8 cellular contexts compared by ENCODE assay signal in genomic region chr19:43754562-43755255, GRCh38. TPM values are rescaled to one million over a fixed set of nuclear protein-coding genes. Genes with fewer than 3 reads are reported as not detected.
DNase-seq lines count a peak whose midpoint lies in the region; ATAC-seq, FAIRE-seq and TF ChIP-seq lines count a peak whose summit lies in the region.

SMG9 (minus strand) TSS chr19:43754962; CDS start chr19:43750741, 4,221 bp downstream.

- H3K9ac ChIP-seq in adipocyte (ENCODE audit: low read length) (peak within 1 kb of the TSS; percentile 98), trophoblast cell (ENCODE audit: low read length) (peak within 1 kb of the TSS; percentile 100)

- peak in 2 of 5 experiments; percentile 19 to 32 for TF ChIP-seq CTCF in tibial nerve (IDR thresholded peaks at IDR 0.05)

- H2AFZ ChIP-seq in trophoblast cell (ENCODE audit: insufficient read depth, low read length, poor library complexity), result peak within 1 kb of the TSS; percentile 79

- H3K9me3 ChIP-seq in adipocyte (ENCODE audit: control insufficient read depth, low read length) (no peaks in the 10 kb centered on the region), trophoblast cell (ENCODE audit: insufficient read depth, low read depth, low read length) (no peaks in the 10 kb centered on the region), tibial nerve (no peaks in the 10 kb centered on the region)

- peak within 1 kb of the TSS; percentile 81 for H3K4me2 ChIP-seq in trophoblast cell (ENCODE audit: low read length)

- H3K14ac ChIP-seq in trophoblast cell (ENCODE audit: low read length), result peak within 1 kb of the TSS; percentile 98

- H3K23ac ChIP-seq in trophoblast cell (ENCODE audit: low read length), result no peak within 1 kb of the TSS

- H3K4me3 ChIP-seq in adipocyte (ENCODE audit: low read length) (peak within 1 kb of the TSS; percentile 93), trophoblast cell (ENCODE audit: low read depth, low read length) (peak within 1 kb of the TSS; percentile 94), tibial nerve (peak within 1 kb of the TSS; percentile 50 to 82 (median 72))

- H3K79me2 ChIP-seq in trophoblast cell (ENCODE audit: control insufficient read depth, insufficient read depth, low read length, poor library complexity), result peaks cover 10% of the 10 kb centered on the region

- DNase-seq in GM12891 (ENCODE audit: insufficient read length, low spot score) (peak; percentile 79), NCI-H1436 treated with DMSO at 0.1 percent for 48 hours (lab: John Stamatoyannopoulos, UW) (peak; percentile 62), T follicular helper cell (ENCODE audit: low read depth) (peak; percentile 98), adipocyte (ENCODE audit: low read depth) (peak; percentile 100), cardiac septum (ENCODE audit: low spot score) (peak; percentile 99), trophoblast cell (peak; percentile 98 to 100), tibial nerve (ENCODE audit: low spot score in 2 of 2) (peak; percentile 94 to 95)

- H4K91ac ChIP-seq in trophoblast cell (ENCODE audit: low read depth, low read length), result peak within 1 kb of the TSS; percentile 98

- WGBS in trophoblast cell (ENCODE audit: extremely low coverage, insufficient coverage, insufficient read length), result no CpG with 5 or more reads among the region's 70 CpGs
- WGBS in tibial nerve, 2 donors, result 0 to 1% methylated on average over 40 to 68 of the region's 70 CpGs

- H3K79me1 ChIP-seq in trophoblast cell (ENCODE audit: low read length), result peaks cover 35% of the 10 kb centered on the region

- H4K8ac ChIP-seq in trophoblast cell (ENCODE audit: low read depth, low read length), result peak within 1 kb of the TSS; percentile 98

- H3K18ac ChIP-seq in trophoblast cell (ENCODE audit: low read length), result peak within 1 kb of the TSS; percentile 96

- peak within 1 kb of the TSS; percentile 97 for H2BK120ac ChIP-seq in trophoblast cell (ENCODE audit: insufficient read depth, low read length, poor library complexity)

- peak within 1 kb of the TSS; percentile 96 for H2BK5ac ChIP-seq in trophoblast cell (ENCODE audit: low read depth, low read length, poor library complexity)

- intact Hi-C loops in cardiac septum (cut with DNase I), result no loop called here

- peak within 1 kb of the TSS; percentile 94 for H4K12ac ChIP-seq in trophoblast cell (ENCODE audit: low read depth, low read length)

- H2BK12ac ChIP-seq in trophoblast cell (ENCODE audit: low read length), result peak within 1 kb of the TSS; percentile 32

- H3K4ac ChIP-seq in trophoblast cell (ENCODE audit: low read depth, low read length), result peak within 1 kb of the TSS; percentile 96

- H3K27ac ChIP-seq in trophoblast cell (ENCODE audit: low read depth, low read length) (peak within 1 kb of the TSS; percentile 99), tibial nerve (peak within 1 kb of the TSS; percentile 98 to 99 (median 98))

- H3K27me3 ChIP-seq in adipocyte (replicated peaks; ENCODE audit: control insufficient read depth, insufficient read depth, low read length), result no peaks in the 10 kb centered on the region
- no peaks in the 10 kb centered on the region for H3K27me3 ChIP-seq in trophoblast cell (ENCODE audit: insufficient read depth, low read length)
- no peaks in the 10 kb centered on the region for H3K27me3 ChIP-seq in tibial nerve

- H2AK5ac ChIP-seq in trophoblast cell (ENCODE audit: low read length), result peak within 1 kb of the TSS; percentile 96

- peak; percentile 55 for ATAC-seq in HG02840 (IDR thresholded peaks at IDR 0.05; ENCODE audit: low FRiP score, unreplicated experiment)

- TF ChIP-seq POLR2A in GM12891 (IDR thresholded peaks at IDR 0.05; ENCODE audit: low read depth, low read length) (peak; percentile 82), tibial nerve (IDR thresholded peaks at IDR 0.05) (peak; percentile 56 to 93)

- peak; percentile 98 for FAIRE-seq in GM12891 (lab: Jason Lieb, UNC)

- peak; percentile 94 to 97 for TF ChIP-seq EP300 in tibial nerve (IDR thresholded peaks at IDR 0.05)

- peaks cover 8% of the 10 kb centered on the region for H3K36me3 ChIP-seq in adipocyte (ENCODE audit: control insufficient read depth, insufficient read depth, low read length, severe bottlenecking)
- H3K36me3 ChIP-seq in trophoblast cell (ENCODE audit: control insufficient read depth in 1 of 2, insufficient read depth in 2 of 2, low read length in 2 of 2), result peaks cover 4 to 12% of the 10 kb centered on the region in 2 experiments
- H3K36me3 ChIP-seq in tibial nerve, result peaks cover 0 to 21% (median 0%) of the 10 kb centered on the region in 3 donors

- peaks cover 67% of the 10 kb centered on the region for H3K4me1 ChIP-seq in adipocyte (ENCODE audit: control insufficient read depth, insufficient read depth, low read length)
- peaks cover 17 to 22% of the 10 kb centered on the region in 2 experiments for H3K4me1 ChIP-seq in trophoblast cell (ENCODE audit: control insufficient read depth in 1 of 2, insufficient read depth in 2 of 2, low read length in 2 of 2)
- H3K4me1 ChIP-seq in tibial nerve, result peaks cover 0 to 46% (median 28%) of the 10 kb centered on the region in 4 donors

TF ChIP-seq in GM12891, 5 proteins besides CTCF, POLR2A, EP300 and RAD21:
- peak; percentile 87; the same call in 1 of the 2 replicates for TF ChIP-seq POLR2AphosphoS5 (IDR thresholded peaks at IDR 0.05; ENCODE audit: low read depth, low read length)
- peak; percentile 98 for TF ChIP-seq PAX5 (IDR thresholded peaks at IDR 0.05; ENCODE audit: insufficient read depth, low read length, severe bottlenecking)
- no peak for TF ChIP-seq POU2F2 (IDR thresholded peaks at IDR 0.05; ENCODE audit: low read depth, low read length)
- TF ChIP-seq SPI1 (IDR thresholded peaks at IDR 0.05; ENCODE audit: low read depth, low read length), result no peak
- peak; percentile 80 for TF ChIP-seq TAF1 (IDR thresholded peaks at IDR 0.05; ENCODE audit: low read depth, low read length)

RNA-seq across cellular contexts. Expression of gene SMG9, which starts in this region (rescaled TPM):
- 24.8 TPM for polyA plus RNA-seq in GM12891 (2012; ENCODE audit: low read depth, missing spikeins)
- total RNA-seq in cardiac septum, result 17.2 TPM
- polyA plus RNA-seq in trophoblast cell (2013), result 29.5 and 29.9 TPM in 2 replicates
- total RNA-seq in tibial nerve, result 10 to 100 TPM; 14.6 to 49.8 (median 28.0) TPM

Comparison
In these comparisons a context has a peak if more than half of its experiments do, and no peak if none do; other contexts are left out.
1. Peak in every context shown above with its lines: DNase-seq, ATAC-seq, H3K4me3 ChIP-seq and H3K27ac ChIP-seq.